1 cellular context compared by ENCODE assay signal in the genomic region with DNA sequence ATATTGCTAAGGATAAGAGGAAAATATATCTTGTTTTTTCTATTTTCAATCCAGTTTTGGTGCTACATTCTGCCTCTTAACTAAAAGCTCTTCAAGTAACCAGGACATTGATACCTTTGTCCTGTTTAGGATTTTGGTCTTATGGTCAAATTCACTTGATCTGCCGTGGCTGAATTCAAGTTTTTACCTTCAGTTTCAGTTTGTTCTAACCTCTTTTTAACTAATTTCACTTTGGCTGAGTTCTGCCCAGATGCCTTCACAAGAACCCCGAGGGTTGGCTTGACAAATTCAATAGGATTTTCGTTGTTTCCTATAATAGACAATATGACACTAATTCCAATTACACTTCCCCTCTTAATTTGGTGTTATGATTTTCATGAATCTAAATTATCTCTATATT.
TF ChIP-seq lines count a peak whose summit lies in the region.

No MANE protein-coding gene starts in this region.

TF ChIP-seq in GM12878, 131 proteins besides CTCF, POLR2A, EP300 and RAD21 (continued from another document):
- TF ChIP-seq, protein P1, sequence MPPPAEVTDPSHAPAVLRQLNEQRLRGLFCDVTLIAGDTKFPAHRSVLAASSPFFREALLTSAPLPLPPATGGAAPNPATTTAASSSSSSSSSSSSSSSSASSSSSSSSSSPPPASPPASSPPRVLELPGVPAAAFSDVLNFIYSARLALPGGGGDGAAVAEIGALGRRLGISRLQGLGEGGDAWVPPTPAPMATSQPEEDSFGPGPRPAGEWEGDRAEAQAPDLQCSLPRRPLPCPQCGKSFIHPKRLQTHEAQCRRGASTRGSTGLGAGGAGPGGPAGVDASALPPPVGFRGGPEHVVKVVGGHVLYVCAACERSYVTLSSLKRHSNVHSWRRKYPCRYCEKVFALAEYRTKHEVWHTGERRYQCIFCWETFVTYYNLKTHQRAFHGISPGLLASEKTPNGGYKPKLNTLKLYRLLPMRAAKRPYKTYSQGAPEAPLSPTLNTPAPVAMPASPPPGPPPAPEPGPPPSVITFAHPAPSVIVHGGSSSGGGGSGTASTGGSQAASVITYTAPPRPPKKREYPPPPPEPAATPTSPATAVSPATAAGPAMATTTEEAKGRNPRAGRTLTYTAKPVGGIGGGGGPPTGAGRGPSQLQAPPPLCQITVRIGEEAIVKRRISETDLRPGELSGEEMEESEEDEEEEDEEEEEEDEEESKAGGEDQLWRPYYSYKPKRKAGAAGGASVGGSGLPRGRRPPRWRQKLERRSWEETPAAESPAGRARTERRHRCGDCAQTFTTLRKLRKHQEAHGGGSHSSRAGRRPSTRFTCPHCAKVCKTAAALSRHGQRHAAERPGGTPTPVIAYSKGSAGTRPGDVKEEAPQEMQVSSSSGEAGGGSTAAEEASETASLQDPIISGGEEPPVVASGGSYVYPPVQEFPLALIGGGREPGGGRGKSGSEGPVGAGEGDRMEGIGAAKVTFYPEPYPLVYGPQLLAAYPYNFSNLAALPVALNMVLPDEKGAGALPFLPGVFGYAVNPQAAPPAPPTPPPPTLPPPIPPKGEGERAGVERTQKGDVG (CRISPR knock-in tag; IDR thresholded peaks at IDR 0.05) = no peak
- TF ChIP-seq POLR2AphosphoS2 (IDR thresholded peaks at IDR 0.05; ENCODE audit: low read depth, low read length) (no peak), ZNF622 (IDR thresholded peaks at IDR 0.05) (no peak), RCOR1 (conservative IDR thresholded peaks at IDR 0.05; ENCODE audit: low read depth, low read length) (no peak), JUNB (IDR thresholded peaks at IDR 0.05) (no peak), SUPT20H (IDR thresholded peaks at IDR 0.05; ENCODE audit: borderline replicate concordance, control insufficient read depth, low read depth, low read length) (no peak), FOXK2 (IDR thresholded peaks at IDR 0.05) (no peak), MTA2 (IDR thresholded peaks at IDR 0.05; ENCODE audit: low read depth) (no peak), SUZ12 (IDR thresholded peaks at IDR 0.05; ENCODE audit: unreplicated experiment) (no peak)
- TF ChIP-seq, protein P2, sequence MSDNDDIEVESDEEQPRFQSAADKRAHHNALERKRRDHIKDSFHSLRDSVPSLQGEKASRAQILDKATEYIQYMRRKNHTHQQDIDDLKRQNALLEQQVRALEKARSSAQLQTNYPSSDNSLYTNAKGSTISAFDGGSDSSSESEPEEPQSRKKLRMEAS (IDR thresholded peaks at IDR 0.05; ENCODE audit: low read depth, low read length) = no peak
- TF ChIP-seq, protein P3, sequence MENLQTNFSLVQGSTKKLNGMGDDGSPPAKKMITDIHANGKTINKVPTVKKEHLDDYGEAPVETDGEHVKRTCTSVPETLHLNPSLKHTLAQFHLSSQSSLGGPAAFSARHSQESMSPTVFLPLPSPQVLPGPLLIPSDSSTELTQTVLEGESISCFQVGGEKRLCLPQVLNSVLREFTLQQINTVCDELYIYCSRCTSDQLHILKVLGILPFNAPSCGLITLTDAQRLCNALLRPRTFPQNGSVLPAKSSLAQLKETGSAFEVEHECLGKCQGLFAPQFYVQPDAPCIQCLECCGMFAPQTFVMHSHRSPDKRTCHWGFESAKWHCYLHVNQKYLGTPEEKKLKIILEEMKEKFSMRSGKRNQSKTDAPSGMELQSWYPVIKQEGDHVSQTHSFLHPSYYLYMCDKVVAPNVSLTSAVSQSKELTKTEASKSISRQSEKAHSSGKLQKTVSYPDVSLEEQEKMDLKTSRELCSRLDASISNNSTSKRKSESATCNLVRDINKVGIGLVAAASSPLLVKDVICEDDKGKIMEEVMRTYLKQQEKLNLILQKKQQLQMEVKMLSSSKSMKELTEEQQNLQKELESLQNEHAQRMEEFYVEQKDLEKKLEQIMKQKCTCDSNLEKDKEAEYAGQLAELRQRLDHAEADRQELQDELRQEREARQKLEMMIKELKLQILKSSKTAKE (IDR thresholded peaks at IDR 0.05; ENCODE audit: low read depth, poor library complexity, severe bottlenecking) = no peak
- TF ChIP-seq, protein P4, sequence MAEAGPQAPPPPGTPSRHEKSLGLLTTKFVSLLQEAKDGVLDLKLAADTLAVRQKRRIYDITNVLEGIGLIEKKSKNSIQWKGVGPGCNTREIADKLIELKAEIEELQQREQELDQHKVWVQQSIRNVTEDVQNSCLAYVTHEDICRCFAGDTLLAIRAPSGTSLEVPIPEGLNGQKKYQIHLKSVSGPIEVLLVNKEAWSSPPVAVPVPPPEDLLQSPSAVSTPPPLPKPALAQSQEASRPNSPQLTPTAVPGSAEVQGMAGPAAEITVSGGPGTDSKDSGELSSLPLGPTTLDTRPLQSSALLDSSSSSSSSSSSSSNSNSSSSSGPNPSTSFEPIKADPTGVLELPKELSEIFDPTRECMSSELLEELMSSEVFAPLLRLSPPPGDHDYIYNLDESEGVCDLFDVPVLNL (IDR thresholded peaks at IDR 0.05; ENCODE audit: low read depth, low read length) = no peak
- TF ChIP-seq, protein P5, sequence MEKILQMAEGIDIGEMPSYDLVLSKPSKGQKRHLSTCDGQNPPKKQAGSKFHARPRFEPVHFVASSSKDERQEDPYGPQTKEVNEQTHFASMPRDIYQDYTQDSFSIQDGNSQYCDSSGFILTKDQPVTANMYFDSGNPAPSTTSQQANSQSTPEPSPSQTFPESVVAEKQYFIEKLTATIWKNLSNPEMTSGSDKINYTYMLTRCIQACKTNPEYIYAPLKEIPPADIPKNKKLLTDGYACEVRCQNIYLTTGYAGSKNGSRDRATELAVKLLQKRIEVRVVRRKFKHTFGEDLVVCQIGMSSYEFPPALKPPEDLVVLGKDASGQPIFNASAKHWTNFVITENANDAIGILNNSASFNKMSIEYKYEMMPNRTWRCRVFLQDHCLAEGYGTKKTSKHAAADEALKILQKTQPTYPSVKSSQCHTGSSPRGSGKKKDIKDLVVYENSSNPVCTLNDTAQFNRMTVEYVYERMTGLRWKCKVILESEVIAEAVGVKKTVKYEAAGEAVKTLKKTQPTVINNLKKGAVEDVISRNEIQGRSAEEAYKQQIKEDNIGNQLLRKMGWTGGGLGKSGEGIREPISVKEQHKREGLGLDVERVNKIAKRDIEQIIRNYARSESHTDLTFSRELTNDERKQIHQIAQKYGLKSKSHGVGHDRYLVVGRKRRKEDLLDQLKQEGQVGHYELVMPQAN (conservative IDR thresholded peaks at IDR 0.05) = no peak
